ENCODE assay signal across 36 cellular contexts in genomic region chr9:75653335-75653734, GRCh38.
"Had no signal": no experiment of that assay in that cellular context is flagged by ENCODE, and none has a peak within 500 bp of the region (broad histone marks: within the 10 kb centered on the region; RNA-seq: fewer than 3 reads in every experiment).

No MANE protein-coding gene starts in this region.

- H3K9me3 Mint-ChIP-seq: activated B cell treated with CpG ODN at 0.5 μM for 24 hours; activated CD4-positive, alpha-beta memory T cell treated with anti-CD3 and anti-CD28 coated beads for 36 hours; activated CD4-positive, alpha-beta T cell treated with anti-CD3 and anti-CD28 coated beads, Interleukin-2, amount 10 ng/mL, durations not matched to agents 24 days and 14 days; activated CD8-positive, alpha-beta T cell treated with anti-CD3 and anti-CD28 coated beads for 36 hours; activated naive CD4-positive, alpha-beta T cell treated with anti-CD3 and anti-CD28 coated beads for 36 hours; activated naive CD4-positive, alpha-beta T cell treated with anti-CD3 and anti-CD28 coated beads, Interleukin-2, amount 50 U/mL, for 72 hours; activated naive CD8-positive, alpha-beta T cell treated with anti-CD3 and anti-CD28 coated beads for 36 hours; activated T-cell treated with anti-CD3 and anti-CD28 coated beads, Interleukin-2, amount 50 U/mL, for 4 hours; activated T-cell treated with anti-CD3 and anti-CD28 coated beads, Interleukin-2, amount 50 U/mL, for 72 hours; activated T-helper 1 cell treated with anti-CD3 and anti-CD28 coated beads, Interleukin-12 subunit alpha, Interleukin-12 subunit beta, Interleukin-2, Interleukin-4 antibody, amounts not matched to agents 30 ng/mL and 10 ng/mL and 1 ng/mL, durations not matched to agents 14 hours and 24 hours and 36 hours; activated T-helper 17 cell treated with anti-CD3 and anti-CD28 coated beads, Interleukin-2, amount 50 U/mL, for 72 hours; T-helper 1 cell treated with Interleukin-12 subunit alpha and Interleukin-12 subunit beta and Interleukin-4 antibody, amounts not matched to agents 30 μg/mL and 1 μg/mL, for 36 hours; T-helper 2 cell treated with Interferon-gamma antibody and Interleukin-4, amounts not matched to agents 5 μg/mL and 100 μg/mL, for 36 hours had no signal

- H3K4me1 ChIP-seq: adrenal gland, body of pancreas, breast epithelium had no signal

- H3K4me1 Mint-ChIP-seq: activated B cell treated with CpG ODN at 0.5 μM for 24 hours; activated CD4-positive, alpha-beta T cell treated with anti-CD3 and anti-CD28 coated beads, Interleukin-2, amount 10 ng/mL, durations not matched to agents 24 days and 14 days; activated T-helper 17 cell treated with anti-CD3 and anti-CD28 coated beads, Interleukin-2, amount 50 U/mL, for 72 hours had no signal

- H3K9me3 ChIP-seq: adrenal gland, body of pancreas had no signal

- H3K27me3 ChIP-seq: adrenal gland, body of pancreas, brain microvascular endothelial cell, breast epithelium had no signal

- FAIRE-seq: astrocyte, TTC549 had no signal

- H3K27me3 Mint-ChIP-seq: activated B cell treated with CpG ODN at 0.5 μM for 24 hours; activated CD4-positive, alpha-beta memory T cell treated with anti-CD3 and anti-CD28 coated beads for 36 hours had no signal

- H3K27ac Mint-ChIP-seq: activated B cell treated with CpG ODN at 0.5 μM for 24 hours; activated CD4-positive, alpha-beta memory T cell treated with anti-CD3 and anti-CD28 coated beads for 36 hours; activated CD4-positive, alpha-beta T cell treated with anti-CD3 and anti-CD28 coated beads, Interleukin-2, amount 10 ng/mL, durations not matched to agents 24 days and 14 days; activated CD8-positive, alpha-beta T cell treated with anti-CD3 and anti-CD28 coated beads for 36 hours; activated naive CD4-positive, alpha-beta T cell treated with anti-CD3 and anti-CD28 coated beads for 36 hours; activated naive CD4-positive, alpha-beta T cell treated with anti-CD3 and anti-CD28 coated beads, Interleukin-2, amount 50 U/mL, for 72 hours; activated naive CD8-positive, alpha-beta T cell treated with anti-CD3 and anti-CD28 coated beads for 36 hours; activated T-cell treated with anti-CD3 and anti-CD28 coated beads, Interleukin-2, amount 50 U/mL, for 72 hours; activated T-helper 1 cell treated with anti-CD3 and anti-CD28 coated beads, Interleukin-12 subunit alpha, Interleukin-12 subunit beta, Interleukin-2, Interleukin-4 antibody, amounts not matched to agents 30 ng/mL and 10 ng/mL and 1 ng/mL, durations not matched to agents 14 hours and 24 hours and 36 hours; activated T-helper 17 cell treated with anti-CD3 and anti-CD28 coated beads, Interleukin-2, amount 50 U/mL, for 72 hours; T-helper 1 cell treated with Interleukin-12 subunit alpha and Interleukin-12 subunit beta and Interleukin-4 antibody, amounts not matched to agents 30 μg/mL and 1 μg/mL, for 36 hours; T-helper 2 cell treated with Interferon-gamma antibody and Interleukin-4, amounts not matched to agents 5 μg/mL and 100 μg/mL, for 36 hours had no signal

- ATAC-seq: activated CD8-positive, alpha-beta T cell treated with anti-CD3 and anti-CD28 coated beads for 36 hours; activated naive CD4-positive, alpha-beta T cell treated with anti-CD3 and anti-CD28 coated beads, Interleukin-2, amount 50 U/mL, for 72 hours; activated T-cell treated with anti-CD3 and anti-CD28 coated beads, Interleukin-2, amount 50 U/mL, for 4 hours; activated T-cell treated with anti-CD3 and anti-CD28 coated beads, Interleukin-2, amount 50 U/mL, for 72 hours; activated T-helper 17 cell treated with anti-CD3 and anti-CD28 coated beads, Interleukin-2, amount 50 U/mL, for 72 hours; body of pancreas had no signal

- H3K4me3 ChIP-seq: adrenal gland, body of pancreas, breast epithelium had no signal

- H3K36me3 Mint-ChIP-seq: activated CD4-positive, alpha-beta memory T cell treated with anti-CD3 and anti-CD28 coated beads for 36 hours; activated naive CD4-positive, alpha-beta T cell treated with anti-CD3 and anti-CD28 coated beads, Interleukin-2, amount 50 U/mL, for 72 hours; activated naive CD8-positive, alpha-beta T cell treated with anti-CD3 and anti-CD28 coated beads for 36 hours had no signal

- H3K4me3 Mint-ChIP-seq: activated B cell treated with CpG ODN at 0.5 μM for 24 hours; activated CD4-positive, alpha-beta memory T cell treated with anti-CD3 and anti-CD28 coated beads for 36 hours; activated CD4-positive, alpha-beta T cell treated with anti-CD3 and anti-CD28 coated beads, Interleukin-2, amount 10 ng/mL, durations not matched to agents 24 days and 14 days; activated CD8-positive, alpha-beta T cell treated with anti-CD3 and anti-CD28 coated beads for 36 hours; activated naive CD4-positive, alpha-beta T cell treated with anti-CD3 and anti-CD28 coated beads for 36 hours; activated naive CD8-positive, alpha-beta T cell treated with anti-CD3 and anti-CD28 coated beads for 36 hours; activated T-cell treated with anti-CD3 and anti-CD28 coated beads, Interleukin-2, amount 50 U/mL, for 4 hours; activated T-cell treated with anti-CD3 and anti-CD28 coated beads, Interleukin-2, amount 50 U/mL, for 72 hours; activated T-helper 1 cell treated with anti-CD3 and anti-CD28 coated beads, Interleukin-12 subunit alpha, Interleukin-12 subunit beta, Interleukin-2, Interleukin-4 antibody, amounts not matched to agents 30 ng/mL and 10 ng/mL and 1 ng/mL, durations not matched to agents 14 hours and 24 hours and 36 hours; activated T-helper 17 cell treated with anti-CD3 and anti-CD28 coated beads, Interleukin-2, amount 50 U/mL, for 72 hours; T-helper 1 cell treated with Interleukin-12 subunit alpha and Interleukin-12 subunit beta and Interleukin-4 antibody, amounts not matched to agents 30 μg/mL and 1 μg/mL, for 36 hours; T-helper 2 cell treated with Interferon-gamma antibody and Interleukin-4, amounts not matched to agents 5 μg/mL and 100 μg/mL, for 36 hours had no signal

- H3K36me3 ChIP-seq: adrenal gland, brain microvascular endothelial cell, breast epithelium had no signal

- DNase-seq: activated B cell treated with CpG ODN at 0.5 μM for 24 hours; activated CD4-positive, alpha-beta memory T cell treated with anti-CD3 and anti-CD28 coated beads for 36 hours; activated CD4-positive, alpha-beta T cell treated with anti-CD3 and anti-CD28 coated beads for 4 hours; activated CD4-positive, alpha-beta T cell treated with anti-CD3 and anti-CD28 coated beads, Interleukin-2, amount 10 ng/mL, durations not matched to agents 24 days and 14 days; activated CD4-positive, alpha-beta T cell treated with anti-CD3 and anti-CD28 coated beads, Interleukin-2, amount 50 U/mL, for 1 hour; activated CD4-positive, alpha-beta T cell treated with anti-CD3 and anti-CD28 coated beads, Interleukin-2, amount 50 U/mL, for 4 hours; activated CD4-positive, CD25-positive, alpha-beta regulatory T cell treated with anti-CD3 and anti-CD28 coated beads, Interleukin-2, amount 50 U/mL, for 72 hours; activated CD8-positive, alpha-beta memory T cell treated with anti-CD3 and anti-CD28 coated beads, Interleukin-2, amount 50 U/mL, for 4 hours; activated CD8-positive, alpha-beta T cell treated with anti-CD3 and anti-CD28 coated beads for 36 hours; activated effector memory CD4-positive, alpha-beta T cell treated with anti-CD3 and anti-CD28 coated beads, Interleukin-2, amount 50 U/mL, for 16 hours; activated gamma-delta T cell treated with Interleukin-2 at 50 U/mL for 16 hours; activated naive CD4-positive, alpha-beta T cell; activated naive CD4-positive, alpha-beta T cell treated with anti-CD3 and anti-CD28 coated beads for 36 hours; activated naive CD4-positive, alpha-beta T cell treated with anti-CD3 and anti-CD28 coated beads, Interleukin-2, amount 50 U/mL, for 16 hours; activated naive CD8-positive, alpha-beta T cell treated with anti-CD3 and anti-CD28 coated beads for 36 hours; activated T-cell treated with anti-CD3 and anti-CD28 coated beads for 4 hours; activated T-cell treated with anti-CD3 and anti-CD28 coated beads, Interleukin-2, amount 50 U/mL, for 1 hour; activated T-cell treated with anti-CD3 and anti-CD28 coated beads, Interleukin-2, amount 50 U/mL, for 4 hours; activated T-cell treated with anti-CD3 and anti-CD28 coated beads, Interleukin-2, amount 50 U/mL, for 72 hours; adrenal gland; amniotic stem cell; aorta; body of pancreas; brain microvascular endothelial cell; central memory CD4-positive, alpha-beta T cell; T-helper 2 cell; T-helper 9 cell had no signal

- H3K27ac ChIP-seq: adrenal gland, body of pancreas, brain microvascular endothelial cell, breast epithelium, VCaP had no signal
